ENCODE assay signal across 21 cellular contexts in genomic region chr13:83325454-83325853, GRCh38.
DNase-seq lines count a peak whose midpoint lies in the region; ATAC-seq, FAIRE-seq and TF ChIP-seq lines count a peak whose summit lies in the region.
"Had no signal": no experiment of that assay in that cellular context is flagged by ENCODE, and none has a peak within 500 bp of the region (broad histone marks: within the 10 kb centered on the region; RNA-seq: fewer than 3 reads in every experiment).

No MANE protein-coding gene starts in this region.

- TF ChIP-seq CTCF in AG10803 (conservative IDR thresholded peaks at IDR 0.05; ENCODE audit: low read length) = no peak
- no peak for TF ChIP-seq CTCF in brain microvascular endothelial cell (IDR thresholded peaks at IDR 0.05; ENCODE audit: low read depth, low read length, missing control alignments)
- no peak for TF ChIP-seq CTCF in keratinocyte (optimal IDR thresholded peaks at IDR 0.05 in 1 of 3, IDR thresholded peaks at IDR 0.05 in 1 of 3, conservative IDR thresholded peaks at IDR 0.05 in 1 of 3; ENCODE audit: extremely low read depth in 1 of 3, insufficient read depth in 2 of 3, low read length in 3 of 3)

- H3K27me3 Mint-ChIP-seq in activated T-helper 2 cell treated with anti-CD3 and anti-CD28 coated beads, Interferon-gamma antibody, Interleukin-2, Interleukin-4, amounts not matched to agents 10 μg/mL and 5 μg/mL and 100 μg/mL, durations not matched to agents 14 hours and 24 hours and 36 hours (ENCODE audit: low read depth) = no peaks in the 10 kb centered on the region
- H3K27me3 Mint-ChIP-seq: activated CD8-positive, alpha-beta T cell treated with anti-CD3 and anti-CD28 coated beads for 36 hours; activated naive CD8-positive, alpha-beta T cell treated with anti-CD3 and anti-CD28 coated beads for 36 hours had no signal

- no peaks in the 10 kb centered on the region for H3K9me3 ChIP-seq in keratinocyte (ENCODE audit: control insufficient read depth, low read depth, low read length)

- H3K4me3 Mint-ChIP-seq in activated T-helper 2 cell treated with anti-CD3 and anti-CD28 coated beads, Interferon-gamma antibody, Interleukin-2, Interleukin-4, amounts not matched to agents 10 μg/mL and 5 μg/mL and 100 μg/mL, durations not matched to agents 14 hours and 24 hours and 36 hours (ENCODE audit: low read depth) = no peak overlapping the region
- H3K4me3 Mint-ChIP-seq: activated CD8-positive, alpha-beta T cell treated with anti-CD3 and anti-CD28 coated beads for 36 hours; activated naive CD8-positive, alpha-beta T cell treated with anti-CD3 and anti-CD28 coated beads for 36 hours; natural killer cell; T-helper 1 cell treated with Interleukin-12 subunit alpha and Interleukin-12 subunit beta and Interleukin-4 antibody, amounts not matched to agents 30 μg/mL and 1 μg/mL, for 36 hours; WTC11 had no signal

- peak; percentile 39 for FAIRE-seq in keratinocyte (lab: Jason Lieb, UNC)
- FAIRE-seq: GM12891 had no signal

- no peak overlapping the region for H3K9ac ChIP-seq in keratinocyte (ENCODE audit: control insufficient read depth, extremely low read depth, insufficient read depth, low read length)

- peaks cover 42% of the 10 kb centered on the region for H3K9me3 Mint-ChIP-seq in activated T-helper 2 cell treated with anti-CD3 and anti-CD28 coated beads, Interferon-gamma antibody, Interleukin-2, Interleukin-4, amounts not matched to agents 10 μg/mL and 5 μg/mL and 100 μg/mL, durations not matched to agents 14 hours and 24 hours and 36 hours

- H4K20me1 ChIP-seq in keratinocyte (ENCODE audit: control insufficient read depth, extremely low read depth, insufficient read depth, low read length) = no peaks in the 10 kb centered on the region

- H3K4me3 ChIP-seq in AG10803 (ENCODE audit: low read length) = no peak overlapping the region
- H3K4me3 ChIP-seq in brain microvascular endothelial cell (ENCODE audit: low read depth, low read length) = no peak overlapping the region
- H3K4me3 ChIP-seq in keratinocyte (ENCODE audit: control insufficient read depth in 2 of 3, extremely low read depth in 1 of 3, insufficient read depth in 2 of 3, low read depth in 1 of 3, low read length in 3 of 3) = no peak overlapping the region
- H3K4me3 ChIP-seq: lung had no signal

- no peaks in the 10 kb centered on the region for H3K79me2 ChIP-seq in keratinocyte (ENCODE audit: control insufficient read depth, insufficient read depth, low read length)

- intact Hi-C loops in activated T-helper 2 cell treated with anti-CD3 and anti-CD28 coated beads, Interferon-gamma antibody, Interleukin-2, Interleukin-4, amounts not matched to agents 10 μg/mL and 5 μg/mL and 100 μg/mL, durations not matched to agents 14 hours and 24 hours and 36 hours (cut with micrococcal nuclease) = no loop called here

- no peak for ATAC-seq in HG03378 (IDR thresholded peaks at IDR 0.05; ENCODE audit: unreplicated experiment)
- ATAC-seq: activated CD8-positive, alpha-beta T cell treated with anti-CD3 and anti-CD28 coated beads for 36 hours; natural killer cell; WTC11 had no signal

- no peaks in the 10 kb centered on the region for H3K9me1 ChIP-seq in keratinocyte (ENCODE audit: control insufficient read depth, extremely low read depth, insufficient read depth, low read length)

- H3K4me1 Mint-ChIP-seq in activated T-helper 2 cell treated with anti-CD3 and anti-CD28 coated beads, Interferon-gamma antibody, Interleukin-2, Interleukin-4, amounts not matched to agents 10 μg/mL and 5 μg/mL and 100 μg/mL, durations not matched to agents 14 hours and 24 hours and 36 hours (ENCODE audit: low read depth) = no peaks in the 10 kb centered on the region
- H3K4me1 Mint-ChIP-seq: activated naive CD8-positive, alpha-beta T cell treated with anti-CD3 and anti-CD28 coated beads for 36 hours; natural killer cell had no signal

- no peak overlapping the region for H3K27ac Mint-ChIP-seq in activated T-helper 2 cell treated with anti-CD3 and anti-CD28 coated beads, Interferon-gamma antibody, Interleukin-2, Interleukin-4, amounts not matched to agents 10 μg/mL and 5 μg/mL and 100 μg/mL, durations not matched to agents 14 hours and 24 hours and 36 hours
- H3K27ac Mint-ChIP-seq: activated CD8-positive, alpha-beta T cell treated with anti-CD3 and anti-CD28 coated beads for 36 hours; activated naive CD8-positive, alpha-beta T cell treated with anti-CD3 and anti-CD28 coated beads for 36 hours; natural killer cell; T-helper 1 cell treated with Interleukin-12 subunit alpha and Interleukin-12 subunit beta and Interleukin-4 antibody, amounts not matched to agents 30 μg/mL and 1 μg/mL, for 36 hours; WTC11 had no signal

- no peaks in the 10 kb centered on the region for H3K27me3 ChIP-seq in brain microvascular endothelial cell (replicated peaks)
- H3K27me3 ChIP-seq in keratinocyte (ENCODE audit: control insufficient read depth, extremely low read depth, insufficient read depth, low read length) = no peaks in the 10 kb centered on the region

- H3K36me3 Mint-ChIP-seq in activated T-helper 2 cell treated with anti-CD3 and anti-CD28 coated beads, Interferon-gamma antibody, Interleukin-2, Interleukin-4, amounts not matched to agents 10 μg/mL and 5 μg/mL and 100 μg/mL, durations not matched to agents 14 hours and 24 hours and 36 hours (ENCODE audit: low read depth) = no peaks in the 10 kb centered on the region
- H3K36me3 Mint-ChIP-seq: activated naive CD8-positive, alpha-beta T cell treated with anti-CD3 and anti-CD28 coated beads for 36 hours had no signal

- dilution Hi-C loops in keratinocyte (cut with MboI; ENCODE audit: extremely low pct_ligation_motif_present, low sequenced_read_pairs) = no loop called here

- no peaks in the 10 kb centered on the region for H3K36me3 ChIP-seq in brain microvascular endothelial cell (replicated peaks)
- no peaks in the 10 kb centered on the region for H3K36me3 ChIP-seq in keratinocyte (ENCODE audit: control insufficient read depth in 2 of 2, extremely low read depth in 1 of 2, insufficient read depth in 2 of 2, low read length in 2 of 2)

- H3K27ac ChIP-seq in brain microvascular endothelial cell (no peak overlapping the region), keratinocyte (ENCODE audit: control insufficient read depth, insufficient read depth, low read length) (no peak overlapping the region)

- no peaks in the 10 kb centered on the region for H3K4me1 ChIP-seq in keratinocyte (ENCODE audit: control insufficient read depth, extremely low read depth, insufficient read depth, low read length)

- in situ Hi-C loops in brain microvascular endothelial cell (cut with HindIII; ENCODE audit: low pct_ligation_motif_present, low sequenced_read_pairs) = no loop called here

- DNase-seq in AG10803 (ENCODE audit: low read depth) (peak; percentile 85), LHCN-M2 (ENCODE audit: low read depth) (peak; percentile 71), brain microvascular endothelial cell (peak; percentile 46), keratinocyte (ENCODE audit: low read depth, low spot score) (no peak), activated T-cell treated with anti-CD3 and anti-CD28 coated beads for 4 hours (no peak)
- DNase-seq in activated CD4-positive, CD25-positive, alpha-beta regulatory T cell (lab: John Stamatoyannopoulos, UW) = no peak
- no peak for DNase-seq in activated T-helper 2 cell treated with anti-CD3 and anti-CD28 coated beads, Interferon-gamma antibody, Interleukin-2, Interleukin-4, amounts not matched to agents 10 μg/mL and 5 μg/mL and 100 μg/mL, durations not matched to agents 14 hours and 24 hours and 36 hours (ENCODE audit: low spot score)
- DNase-seq: activated CD8-positive, alpha-beta T cell treated with anti-CD3 and anti-CD28 coated beads for 36 hours; activated naive CD8-positive, alpha-beta T cell treated with anti-CD3 and anti-CD28 coated beads for 36 hours; activated T-cell treated with anti-CD3 and anti-CD28 coated beads, Interleukin-2, amount 50 U/mL, for 48 hours; cerebellar nuclear complex; natural killer cell; NCI-H1694 treated with DMSO at 0.1 percent for 48 hours; posterior cingulate gyrus; Right ventricle myocardium superior; stimulated activated CD4-positive, alpha-beta T cell treated with anti-CD3 and anti-CD28 coated beads, Interleukin-4, amount 100 ng/mL, for 24 hours had no signal

- H3K4me2 ChIP-seq in keratinocyte (ENCODE audit: control insufficient read depth, extremely low read depth, insufficient read depth, low read depth, low read length) = no peak overlapping the region

- no peak overlapping the region for H2AFZ ChIP-seq in keratinocyte (ENCODE audit: control insufficient read depth, low read length)

Comparison
In these comparisons a context has a peak if more than half of its experiments do, and no peak if none do; other contexts are left out.
1. DNase-seq: peak in AG10803 (single experiment), LHCN-M2 (single experiment) and brain microvascular endothelial cell (single experiment); none in keratinocyte (single experiment), activated CD4-positive, CD25-positive, alpha-beta regulatory T cell (0 of 4), activated T-cell treated with anti-CD3 and anti-CD28 coated beads for 4 hours (single experiment) and activated T-helper 2 cell treated with anti-CD3 and anti-CD28 coated beads, Interferon-gamma antibody, Interleukin-2, Interleukin-4, amounts not matched to agents 10 μg/mL and 5 μg/mL and 100 μg/mL, durations not matched to agents 14 hours and 24 hours and 36 hours (single experiment).